20 cellular contexts compared by ENCODE assay signal in genomic region chr3:192655627-192656026, GRCh38.
DNase-seq lines count a peak whose midpoint lies in the region; ATAC-seq, FAIRE-seq and TF ChIP-seq lines count a peak whose summit lies in the region.
"Had no signal": no experiment of that assay in that cellular context is flagged by ENCODE, and none has a peak within 500 bp of the region (broad histone marks: within the 10 kb centered on the region; RNA-seq: fewer than 3 reads in every experiment).

No MANE protein-coding gene starts in this region.

- 54 to 63% methylated on average over 6 of the region's 6 CpGs for WGBS in heart right ventricle, 2 donors
- WGBS in HepG2 (ENCODE audit: low lambda C conversion rate) = 4% methylated on average over 6 of the region's 6 CpGs
- WGBS in right lobe of liver (ENCODE audit: insufficient coverage, low coverage, low lambda C conversion rate, missing lambda C conversion rate) = 53% methylated on average over 5 of the region's 6 CpGs

- TF ChIP-seq RAD21 in HepG2 (CRISPR knock-in tag; IDR thresholded peaks at IDR 0.05) = no peak

- BruUV-seq in HepG2 (replicated peaks; lab: Mats Ljungman, UMichigan) = no TSS peak

- H3K4me1 ChIP-seq in heart right ventricle (peaks cover 0 to 17% (median 7%) of the 10 kb centered on the region in 9 donors), HepG2 (ENCODE audit: insufficient read depth, low read length) (no peaks in the 10 kb centered on the region), right lobe of liver (no peaks in the 10 kb centered on the region)
- H3K4me1 ChIP-seq: BE2C, Caco-2 had no signal

- TF ChIP-seq EP300 in HepG2 (IDR thresholded peaks at IDR 0.05; ENCODE audit: low read depth in 2 of 2, low read length in 2 of 2) (no peak), HepG2 (CRISPR knock-in tag; IDR thresholded peaks at IDR 0.05; ENCODE audit: borderline replicate concordance) (no peak)

- ATAC-seq in heart right ventricle = no peak
- ATAC-seq in left cardiac atrium = no peak
- no peak for ATAC-seq in HepG2
- ATAC-seq in right lobe of liver = no peak
- no peak for ATAC-seq in left colon

- no peak overlapping the region for H2AFZ ChIP-seq in HepG2 (ENCODE audit: low read length)

- H3K9me3 ChIP-seq in heart right ventricle (no peaks in the 10 kb centered on the region), HepG2 (ENCODE audit: low read length) (no peaks in the 10 kb centered on the region), right lobe of liver (no peaks in the 10 kb centered on the region)
- H3K9me3 ChIP-seq: BE2C, Caco-2 had no signal

- H3K27ac ChIP-seq in heart right ventricle = peak overlapping the region in 6 of 10 donors; percentile 34 to 77 (median 54)
- no peak overlapping the region for H3K27ac ChIP-seq in HepG2 (ENCODE audit: extremely low read length, insufficient read depth, low read length)
- H3K27ac ChIP-seq in right lobe of liver = no peak overlapping the region

- POLR2A ChIA-PET in HepG2 (lab: Yijun Ruan, JAX) = no interaction called here

- no peaks in the 10 kb centered on the region for H3K79me2 ChIP-seq in HepG2 (ENCODE audit: insufficient read depth, low read length)

- H3K4me2 ChIP-seq in HepG2 (ENCODE audit: low read depth, low read length) = no peak overlapping the region

- TF ChIP-seq CTCF in heart right ventricle (IDR thresholded peaks at IDR 0.05) = no peak
- no peak for TF ChIP-seq CTCF in HepG2 (CRISPR knock-in tag; IDR thresholded peaks at IDR 0.05)
- no peak for TF ChIP-seq CTCF in right lobe of liver (IDR thresholded peaks at IDR 0.05)

- H3K36me3 ChIP-seq in heart right ventricle = no peaks in the 10 kb centered on the region
- no peaks in the 10 kb centered on the region for H3K36me3 ChIP-seq in HepG2 (replicated peaks in 1 of 2; ENCODE audit: control insufficient read depth in 1 of 2, insufficient read depth in 2 of 2, low read length in 2 of 2)
- no peaks in the 10 kb centered on the region for H3K36me3 ChIP-seq in right lobe of liver
- H3K36me3 ChIP-seq: BE2C had no signal

- CTCF ChIA-PET in HepG2 (lab: Yijun Ruan, JAX; ENCODE audit: low intra/inter-chr PET ratio, low total read pairs) = no interaction called here

- no peak overlapping the region for H3K9ac ChIP-seq in HepG2 (ENCODE audit: insufficient read depth, low read depth, low read length)

- TF ChIP-seq POLR2A in HepG2 (IDR thresholded peaks at IDR 0.05; ENCODE audit: insufficient read depth in 1 of 2, low read depth in 2 of 2, low read length in 2 of 2) (no peak), right lobe of liver (IDR thresholded peaks at IDR 0.05) (no peak)

- intact Hi-C loops in heart right ventricle (cut with DNase I) (loop anchor here in 2 of 10 donors (10.0 kb wide), 2 partner anchors 49 to 119 kb away; no protein-coding TSS in a partner anchor), left cardiac atrium (cut with DNase I) (loop anchor here in 1 of 2 donors (10.0 kb wide), 1 partner anchor 69 kb away; the partner anchor contains the start of gene FGF12), HepG2 (cut with micrococcal nuclease; ENCODE audit: unreplicated experiment) (no loop called here), right lobe of liver (cut with DNase I) (no loop called here), left colon (cut with DNase I, micrococcal nuclease) (no loop called here)

- H3K27me3 ChIP-seq in heart right ventricle (no peaks in the 10 kb centered on the region), HepG2 (ENCODE audit: control insufficient read depth in 1 of 2, insufficient read depth in 2 of 2, low read length in 2 of 2) (no peaks in the 10 kb centered on the region), right lobe of liver (no peaks in the 10 kb centered on the region)
- H3K27me3 ChIP-seq: BE2C had no signal

- in situ Hi-C loops in HepG2 (cut with HindIII; ENCODE audit: extremely low pct_ligation_motif_present, low pct_unique_long_range_greater_than_20kb) = no loop called here

- H3K4me3 ChIP-seq in heart right ventricle = no peak overlapping the region
- no peak overlapping the region for H3K4me3 ChIP-seq in HepG2 (replicated peaks in 1 of 3; ENCODE audit: insufficient read depth in 1 of 3, low read depth in 2 of 3, low read length in 3 of 3)
- H3K4me3 ChIP-seq in right lobe of liver = no peak overlapping the region

- FAIRE-seq in HepG2 (lab: Jason Lieb, UNC) = no peak
- FAIRE-seq: A204.1, D721Med, G401.6, GM12891, GM19239, H1, HTR-8/SVneo had no signal

- no peak for DNase-seq in heart right ventricle
- no peak for DNase-seq in left cardiac atrium
- no peak for DNase-seq in HepG2 (ENCODE audit: low spot score)
- no peak for DNase-seq in right lobe of liver
- DNase-seq in amniotic epithelial cell (ENCODE audit: low read depth) = peak; percentile 1
- DNase-seq in left colon = no peak
- no peak for DNase-seq in A172 (ENCODE audit: low spot score)
- DNase-seq: ACHN; BE2C; C1 segment of cervical spinal cord; Caco-2; CD4-positive, CD25-positive, alpha-beta regulatory T cell; H9 had no signal

- no peaks in the 10 kb centered on the region for H4K20me1 ChIP-seq in HepG2 (ENCODE audit: insufficient read depth, low read length)

TF ChIP-seq in HepG2, 621 proteins besides CTCF, POLR2A, EP300 and RAD21:
- TF ChIP-seq SIN3B (IDR thresholded peaks at IDR 0.05; ENCODE audit: low read length) (no peak), DNMT1 (CRISPR knock-in tag; IDR thresholded peaks at IDR 0.05) (no peak), HMGXB4 (CRISPR knock-in tag; IDR thresholded peaks at IDR 0.05; ENCODE audit: borderline replicate concordance in 1 of 2, low read depth in 1 of 2) (no peak), KMT2B (CRISPR knock-in tag; IDR thresholded peaks at IDR 0.05) (no peak), ZNF12 (CRISPR knock-in tag; IDR thresholded peaks at IDR 0.05) (no peak), ATF7 (IDR thresholded peaks at IDR 0.05) (peak; percentile 50), ATF7 (CRISPR knock-in tag; IDR thresholded peaks at IDR 0.05) (no peak), POGZ (CRISPR knock-in tag; IDR thresholded peaks at IDR 0.05) (no peak)

Comparison
In these comparisons a context has a peak if more than half of its experiments do, and no peak if none do; other contexts are left out.
1. H3K27ac ChIP-seq: peak in heart right ventricle (6 of 10); none in HepG2 (single experiment) and right lobe of liver (0 of 3).